Comparison of ENCODE assay signal across 13 cellular contexts in genomic region chr4:38818441-38818976, GRCh38. TPM values are rescaled to one million over a fixed set of nuclear protein-coding genes. Genes with fewer than 3 reads are reported as not detected.
DNase-seq lines count a peak whose midpoint lies in the region; ATAC-seq, FAIRE-seq and TF ChIP-seq lines count a peak whose summit lies in the region.
"Had no signal": no experiment of that assay in that cellular context is flagged by ENCODE, and none has a peak within 500 bp of the region (broad histone marks: within the 10 kb centered on the region; RNA-seq: fewer than 3 reads in every experiment).

No MANE protein-coding gene starts in this region.

- H3K4me3 ChIP-seq in RWPE2 (ENCODE audit: severe bottlenecking): no peak overlapping the region
- H3K4me3 ChIP-seq: BLaER1, gastrocnemius medialis, thoracic aorta had no signal

- no peaks in the 10 kb centered on the region for H3K36me3 ChIP-seq in RWPE2 (ENCODE audit: low read depth)
- H3K36me3 ChIP-seq: BLaER1, gastrocnemius medialis, thoracic aorta had no signal

- DNase-seq in Daoy (ENCODE audit: low read depth): peak; percentile 19
- DNase-seq in GM19239 (ENCODE audit: insufficient read length, low spot score): no peak
- no peak for DNase-seq in RWPE2 (ENCODE audit: low spot score)
- no peak for DNase-seq in NCI-H2029 treated with DMSO at 0.1 percent for 48 hours (lab: John Stamatoyannopoulos, UW)
- no peak for DNase-seq in nucleus accumbens (lab: John Stamatoyannopoulos, UW)
- DNase-seq: activated T-cell treated with anti-CD3 and anti-CD28 coated beads, Interleukin-2, amount 50 U/mL, for 48 hours; gastrocnemius medialis had no signal

- H3K27me3 ChIP-seq in RWPE2 (ENCODE audit: insufficient read depth, poor library complexity, severe bottlenecking): no peaks in the 10 kb centered on the region
- H3K27me3 ChIP-seq: BLaER1, gastrocnemius medialis had no signal

- FAIRE-seq in GM19239 (lab: Jason Lieb, UNC): peak; percentile 83

- no peaks in the 10 kb centered on the region for H3K4me1 ChIP-seq in RWPE2 (ENCODE audit: insufficient read depth, poor library complexity, severe bottlenecking)
- H3K4me1 ChIP-seq: gastrocnemius medialis had no signal

- no peak for TF ChIP-seq CTCF in RWPE2 (IDR thresholded peaks at IDR 0.05; ENCODE audit: poor library complexity, severe bottlenecking)

- no peak overlapping the region for H3K27ac ChIP-seq in RWPE2 (ENCODE audit: poor library complexity, severe bottlenecking)
- H3K27ac ChIP-seq: BLaER1, gastrocnemius medialis, thoracic aorta had no signal

- peak; percentile 40 for ATAC-seq in HG03039 (IDR thresholded peaks at IDR 0.05; ENCODE audit: unreplicated experiment)
- ATAC-seq in RWPE2 (ENCODE audit: low read depth): 0 out of 3 replicates have a peak, but pooled peaks have one; percentile 35
- no peak for ATAC-seq in GM21367 (IDR thresholded peaks at IDR 0.05; ENCODE audit: unreplicated experiment)
- ATAC-seq in GM18502 (IDR thresholded peaks at IDR 0.05; ENCODE audit: poor library complexity, unreplicated experiment): no peak
- ATAC-seq: gastrocnemius medialis had no signal

- H3K9me3 ChIP-seq in RWPE2 (ENCODE audit: severe bottlenecking): no peaks in the 10 kb centered on the region
- H3K9me3 ChIP-seq: gastrocnemius medialis, thoracic aorta had no signal

RNA-seq across cellular contexts. Expression of gene TLR1, which starts 13.9 kb away (rescaled TPM):
- total RNA-seq in Daoy (2014; rRNA removed; shearing (Covaris generic)): 3.5 and 4.3 TPM in 2 replicates

RNA-seq across cellular contexts. Expression of gene TLR10, which starts 35.7 kb away (rescaled TPM):
- not detected in 2 replicates for total RNA-seq in Daoy (2014; rRNA removed; shearing (Covaris generic))
- total RNA-seq: gastrocnemius medialis, NCI-H460 had no signal

RNA-seq across cellular contexts. Expression of gene TLR6, which starts 38.1 kb away (rescaled TPM):
- 2.2 and 2.6 TPM in 2 replicates for total RNA-seq in Daoy (2014; rRNA removed; shearing (Covaris generic))

RNA-seq across cellular contexts. Expression of gene FAM114A1, which starts 49.1 kb away (rescaled TPM):
- total RNA-seq in Daoy (2014; rRNA removed; shearing (Covaris generic)): 35.6 and 37.1 TPM in 2 replicates

Comparison
In these comparisons a context has a peak if more than half of its experiments do, and no peak if none do; other contexts are left out.
1. ATAC-seq: peak in HG03039 (single experiment) and RWPE2 (single experiment); none in GM21367 (single experiment) and GM18502 (single experiment).